ENCODE assay signal across 8 cellular contexts in the genomic region with DNA sequence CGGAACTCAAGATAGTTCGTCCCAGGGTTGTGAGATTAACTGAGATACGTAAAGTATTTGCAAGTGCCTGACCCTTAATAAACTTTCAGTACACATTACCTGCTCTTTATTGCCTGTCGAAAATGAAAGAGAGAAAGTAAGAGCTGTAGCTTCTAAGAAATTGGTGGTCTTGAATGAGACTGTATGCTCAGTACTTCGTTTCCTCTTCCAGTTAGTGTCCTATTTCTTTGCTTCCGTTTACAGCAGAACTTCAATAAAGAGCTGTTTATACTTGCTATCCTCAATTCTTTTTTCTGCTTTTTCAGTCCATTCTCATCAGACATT. TPM values are rescaled to one million over a fixed set of nuclear protein-coding genes. Genes with fewer than 3 reads are reported as not detected.
DNase-seq lines count a peak whose midpoint lies in the region; ATAC-seq, FAIRE-seq and TF ChIP-seq lines count a peak whose summit lies in the region.

No MANE protein-coding gene starts in this region.

- peaks cover 12% of the 10 kb centered on the region for H3K27me3 Mint-ChIP-seq in activated CD4-positive, alpha-beta memory T cell treated with anti-CD3 and anti-CD28 coated beads for 36 hours

- H3K4me3 ChIP-seq in AG04449 (ENCODE audit: low read depth, low read length) (peak overlapping the region; percentile 99), keratinocyte (ENCODE audit: control insufficient read depth in 2 of 3, extremely low read depth in 1 of 3, insufficient read depth in 2 of 3, low read depth in 1 of 3, low read length in 3 of 3) (peak overlapping the region; percentile 82 to 98 (median 91)), thoracic aorta (peak overlapping the region; percentile 80)

- intact Hi-C loops in activated CD4-positive, alpha-beta memory T cell treated with anti-CD3 and anti-CD28 coated beads for 36 hours (cut with micrococcal nuclease), result loop anchor here (5.0 kb wide), 1 partner anchor 1550 kb away; the partner anchor contains the start of gene CSNK1G3

- H2AFZ ChIP-seq in keratinocyte (ENCODE audit: control insufficient read depth, low read length), result peak overlapping the region; percentile 92

- peak overlapping the region; percentile 94 for H3K27ac ChIP-seq in keratinocyte (ENCODE audit: control insufficient read depth, insufficient read depth, low read length)
- peak overlapping the region; percentile 54 to 55 for H3K27ac ChIP-seq in thoracic aorta

- H3K9me3 ChIP-seq in keratinocyte (ENCODE audit: control insufficient read depth, low read depth, low read length) (no peaks in the 10 kb centered on the region), thoracic aorta (no peaks in the 10 kb centered on the region)

- peak overlapping the region; percentile 99 for H3K4me3 Mint-ChIP-seq in activated CD4-positive, alpha-beta memory T cell treated with anti-CD3 and anti-CD28 coated beads for 36 hours

- H3K27me3 ChIP-seq in keratinocyte (ENCODE audit: control insufficient read depth, extremely low read depth, insufficient read depth, low read length) (no peaks in the 10 kb centered on the region), thoracic aorta (replicated peaks; ENCODE audit: insufficient read depth) (no peaks in the 10 kb centered on the region)

- H3K9ac ChIP-seq in keratinocyte (ENCODE audit: control insufficient read depth, extremely low read depth, insufficient read depth, low read length), result peak overlapping the region; percentile 97

- H3K9me1 ChIP-seq in keratinocyte (ENCODE audit: control insufficient read depth, extremely low read depth, insufficient read depth, low read length), result no peaks in the 10 kb centered on the region

- H3K4me2 ChIP-seq in keratinocyte (ENCODE audit: control insufficient read depth, extremely low read depth, insufficient read depth, low read depth, low read length), result peak overlapping the region; percentile 77

- H3K36me3 ChIP-seq in keratinocyte (ENCODE audit: control insufficient read depth in 2 of 2, extremely low read depth in 1 of 2, insufficient read depth in 2 of 2, low read length in 2 of 2), result no peaks in the 10 kb centered on the region
- H3K36me3 ChIP-seq in thoracic aorta, result no peaks in the 10 kb centered on the region

- H3K4me1 Mint-ChIP-seq in activated CD4-positive, alpha-beta memory T cell treated with anti-CD3 and anti-CD28 coated beads for 36 hours (ENCODE audit: low read depth), result peaks cover 44% of the 10 kb centered on the region

- POLR2A ChIA-PET in AG04449 (lab: Yijun Ruan, JAX), result interaction anchor here (1.4 kb wide), 1 partner anchor 214 kb away, joined by 5 read pairs; no protein-coding TSS in a partner anchor
- POLR2A ChIA-PET in activated CD4-positive, alpha-beta memory T cell treated with anti-CD3 and anti-CD28 coated beads for 36 hours (lab: Charles Lee), result interaction anchor here (0.7 to 1.5 kb wide), 2 partner anchors 31 to 47 kb away, joined by 3 to 5 read pairs; no protein-coding TSS in a partner anchor

- ATAC-seq in GM19023 (IDR thresholded peaks at IDR 0.05; ENCODE audit: unreplicated experiment) (peak; percentile 49), HG03108 (IDR thresholded peaks at IDR 0.05; ENCODE audit: unreplicated experiment) (peak; percentile 41), thoracic aorta (ENCODE audit: insufficient number of reproducible peaks, low FRiP score, low read depth) (no peak)

- H3K27ac Mint-ChIP-seq in activated CD4-positive, alpha-beta memory T cell treated with anti-CD3 and anti-CD28 coated beads for 36 hours, result peak overlapping the region; percentile 98

- H3K36me3 Mint-ChIP-seq in activated CD4-positive, alpha-beta memory T cell treated with anti-CD3 and anti-CD28 coated beads for 36 hours, result peaks cover 27% of the 10 kb centered on the region

- no peak for FAIRE-seq in keratinocyte (lab: Jason Lieb, UNC)

- H3K79me2 ChIP-seq in keratinocyte (ENCODE audit: control insufficient read depth, insufficient read depth, low read length), result peaks cover 52% of the 10 kb centered on the region

- no peak for DNase-seq in AG04449 (ENCODE audit: low read depth, low spot score)
- no peak for DNase-seq in activated CD4-positive, alpha-beta memory T cell treated with anti-CD3 and anti-CD28 coated beads for 36 hours
- no peak for DNase-seq in keratinocyte (ENCODE audit: low read depth, low spot score)
- no peak for DNase-seq in thoracic aorta (ENCODE audit: low spot score)
- no peak for DNase-seq in iPS-NIHi11 (ENCODE audit: low spot score)
- DNase-seq in stimulated activated naive CD4-positive, alpha-beta T cell (lab: John Stamatoyannopoulos, UW), result no peak

- dilution Hi-C loops in keratinocyte (cut with MboI; ENCODE audit: extremely low pct_ligation_motif_present, low sequenced_read_pairs), result no loop called here

- H3K4me1 ChIP-seq in keratinocyte (ENCODE audit: control insufficient read depth, extremely low read depth, insufficient read depth, low read length) (peaks cover 8% of the 10 kb centered on the region), thoracic aorta (ENCODE audit: control insufficient read depth in 1 of 2, low read depth in 2 of 2) (peaks cover 11 to 23% of the 10 kb centered on the region in 2 donors)

- CTCF ChIA-PET in AG04449 (lab: Yijun Ruan, JAX), result interaction anchor here (1.2 to 4.5 kb wide), 8 partner anchors 12 to 233 kb away, joined by 3 to 29 read pairs (median 8); no protein-coding TSS in a partner anchor
- CTCF ChIA-PET in activated CD4-positive, alpha-beta memory T cell treated with anti-CD3 and anti-CD28 coated beads for 36 hours (lab: Charles Lee), result interaction anchor here (1.3 to 2.0 kb wide), 3 partner anchors 12 to 140 kb away, joined by 3 to 15 read pairs (median 4); no protein-coding TSS in a partner anchor

- H3K9me3 Mint-ChIP-seq in activated CD4-positive, alpha-beta memory T cell treated with anti-CD3 and anti-CD28 coated beads for 36 hours, result peaks cover 5% of the 10 kb centered on the region

- TF ChIP-seq CTCF in AG04449 (IDR thresholded peaks at IDR 0.05; ENCODE audit: insufficient read depth, low read length, missing control alignments) (no peak), keratinocyte (optimal IDR thresholded peaks at IDR 0.05 in 1 of 3, IDR thresholded peaks at IDR 0.05 in 1 of 3, conservative IDR thresholded peaks at IDR 0.05 in 1 of 3; ENCODE audit: extremely low read depth in 1 of 3, insufficient read depth in 2 of 3, low read length in 3 of 3) (no peak), thoracic aorta (IDR thresholded peaks at IDR 0.05) (peak; percentile 1)

- H4K20me1 ChIP-seq in keratinocyte (ENCODE audit: control insufficient read depth, extremely low read depth, insufficient read depth, low read length), result no peaks in the 10 kb centered on the region

RNA-seq across cellular contexts. Expression of gene SRFBP1, which starts 0.5 kb away (rescaled TPM):
- total RNA-seq in activated CD4-positive, alpha-beta memory T cell treated with anti-CD3 and anti-CD28 coated beads for 36 hours, result 10 to 100 TPM; 10.4 to 10.9 TPM
- polyA plus RNA-seq in keratinocyte, result 5.0 to 8.8 TPM (median 7.6 TPM) in 3 replicates
- 7.6 TPM for polyA plus RNA-seq in keratinocyte (2011; ENCODE audit: low read depth)
- polyA plus RNA-seq in keratinocyte (2011; cell fraction: cytosol; rRNA removed), result 4.1 and 6.5 TPM in 2 replicates
- 5.7 and 8.3 TPM in 2 replicates for polyA plus RNA-seq in keratinocyte (2011; cell fraction: nucleus; rRNA removed)
- polyA plus RNA-seq in keratinocyte (2012; ENCODE audit: low replicate concordance), result 5.7 and 8.7 TPM in 2 replicates
- polyA minus RNA-seq in keratinocyte, result 1.4 to 5.8 TPM (median 2.7 TPM) in 3 replicates
- polyA minus RNA-seq in keratinocyte (2011; cell fraction: cytosol; rRNA and poly(A)+ RNA removed), result 7.7 TPM
- polyA minus RNA-seq in keratinocyte (2011; cell fraction: nucleus; rRNA and poly(A)+ RNA removed), result 7.8 and 11.7 TPM in 2 replicates
- total RNA-seq in thoracic aorta, result 10 to 100 TPM in 1 of 2 donors, 1 to 10 TPM in 1; 8.0 to 22.9 TPM
